ENCODE assay signal across 26 cellular contexts in genomic region chr16:7504844-7505243, GRCh38.
A peak's percentile ranks its signal among the peaks of the same experiment; 100 is the strongest.
DNase-seq lines count a peak whose midpoint lies in the region; ATAC-seq and TF ChIP-seq lines count a peak whose summit lies in the region.
"Had no signal": no experiment of that assay in that cellular context is flagged by ENCODE, and none has a peak within 500 bp of the region (broad histone marks: within the 10 kb centered on the region; RNA-seq: fewer than 3 reads in every experiment).

No MANE protein-coding gene starts in this region.

- peak overlapping the region; percentile 52 for H3K27ac Mint-ChIP-seq in activated naive CD4-positive, alpha-beta T cell treated with anti-CD3 and anti-CD28 coated beads, Interleukin-2, amount 10 ng/mL, durations not matched to agents 7 days and 5 days
- no peak overlapping the region for H3K27ac Mint-ChIP-seq in activated naive CD4-positive, alpha-beta T cell treated with anti-CD3 and anti-CD28 coated beads, Interleukin-2, amount 50 U/mL, for 72 hours
- H3K27ac Mint-ChIP-seq in naive thymus-derived CD4-positive, alpha-beta T cell, result no peak overlapping the region
- H3K27ac Mint-ChIP-seq: B cell; CD4-positive, alpha-beta T cell; CD8-positive, alpha-beta T cell had no signal

- H3K4me3 ChIP-seq in left ventricle myocardium inferior (no peak overlapping the region), right atrium auricular region (no peak overlapping the region)
- no peak overlapping the region for H3K4me3 ChIP-seq in naive thymus-derived CD4-positive, alpha-beta T cell (ENCODE audit: low read length)
- H3K4me3 ChIP-seq: A549; BLaER1 treated with 17β-estradiol and CSF1 and Interleukin-3, amounts not matched to agents 10 nM and 100 nM; GM12878 had no signal

- H3K9me3 Mint-ChIP-seq in activated naive CD4-positive, alpha-beta T cell treated with anti-CD3 and anti-CD28 coated beads, Interleukin-2, amount 10 ng/mL, durations not matched to agents 7 days and 5 days, result peaks cover 30% of the 10 kb centered on the region
- H3K9me3 Mint-ChIP-seq in activated naive CD4-positive, alpha-beta T cell treated with anti-CD3 and anti-CD28 coated beads, Interleukin-2, amount 50 U/mL, for 72 hours, result peaks cover 12 to 13% of the 10 kb centered on the region in 2 donors
- H3K9me3 Mint-ChIP-seq in naive thymus-derived CD4-positive, alpha-beta T cell, result peaks cover 4 to 21% (median 11%) of the 10 kb centered on the region in 11 donors

- no peak overlapping the region for H3K4me3 Mint-ChIP-seq in activated naive CD4-positive, alpha-beta T cell treated with anti-CD3 and anti-CD28 coated beads, Interleukin-2, amount 10 ng/mL, durations not matched to agents 7 days and 5 days
- H3K4me3 Mint-ChIP-seq in naive thymus-derived CD4-positive, alpha-beta T cell, result no peak overlapping the region
- H3K4me3 Mint-ChIP-seq: B cell; CD4-positive, alpha-beta T cell; CD8-positive, alpha-beta T cell had no signal

- H3K9me3 ChIP-seq in left ventricle myocardium inferior (replicated peaks) (no peaks in the 10 kb centered on the region), right atrium auricular region (no peaks in the 10 kb centered on the region)
- no peaks in the 10 kb centered on the region for H3K9me3 ChIP-seq in naive thymus-derived CD4-positive, alpha-beta T cell (ENCODE audit: control insufficient read depth in 2 of 3, low read length in 3 of 3)
- H3K9me3 ChIP-seq: A549, Caco-2 had no signal

- ATAC-seq in activated naive CD4-positive, alpha-beta T cell treated with anti-CD3 and anti-CD28 coated beads, Interleukin-2, amount 50 U/mL, for 72 hours, result no peak
- peak; percentile 33 for ATAC-seq in Right ventricle myocardium superior (ENCODE audit: poor library complexity)
- ATAC-seq in naive thymus-derived CD4-positive, alpha-beta T cell, result no peak
- ATAC-seq: A549; CD8-positive, alpha-beta T cell; GM12878 had no signal

- no peaks in the 10 kb centered on the region for H3K36me3 Mint-ChIP-seq in activated naive CD4-positive, alpha-beta T cell treated with anti-CD3 and anti-CD28 coated beads, Interleukin-2, amount 10 ng/mL, durations not matched to agents 7 days and 5 days
- H3K36me3 Mint-ChIP-seq in activated naive CD4-positive, alpha-beta T cell treated with anti-CD3 and anti-CD28 coated beads, Interleukin-2, amount 50 U/mL, for 72 hours, result peaks cover 1% of the 10 kb centered on the region in 2 donors
- peaks cover 0 to 3% (median 0%) of the 10 kb centered on the region in 5 donors for H3K36me3 Mint-ChIP-seq in naive thymus-derived CD4-positive, alpha-beta T cell
- H3K36me3 Mint-ChIP-seq: CD8-positive, alpha-beta T cell had no signal

- peaks cover 37% of the 10 kb centered on the region for H3K4me1 ChIP-seq in left ventricle myocardium inferior
- H3K4me1 ChIP-seq in right atrium auricular region, result no peaks in the 10 kb centered on the region
- H3K4me1 ChIP-seq in naive thymus-derived CD4-positive, alpha-beta T cell (ENCODE audit: control insufficient read depth in 2 of 2, insufficient read depth in 2 of 2, low read length in 2 of 2), result no peaks in the 10 kb centered on the region
- H3K4me1 ChIP-seq: A549, Caco-2 had no signal

- H3K4me1 Mint-ChIP-seq in activated naive CD4-positive, alpha-beta T cell treated with anti-CD3 and anti-CD28 coated beads, Interleukin-2, amount 10 ng/mL, durations not matched to agents 7 days and 5 days, result no peaks in the 10 kb centered on the region
- H3K4me1 Mint-ChIP-seq in naive thymus-derived CD4-positive, alpha-beta T cell, result no peaks in the 10 kb centered on the region
- H3K4me1 Mint-ChIP-seq: B cell had no signal

- H3K27ac ChIP-seq in left ventricle myocardium inferior (replicated peaks) (peak overlapping the region; percentile 54), right atrium auricular region (no peak overlapping the region), temporal lobe (ENCODE audit: low read depth, low read length) (peak overlapping the region; percentile 50)
- H3K27ac ChIP-seq in naive thymus-derived CD4-positive, alpha-beta T cell (ENCODE audit: low read depth, low read length), result no peak overlapping the region
- H3K27ac ChIP-seq: 22Rv1; A549; BLaER1 treated with 17β-estradiol and CSF1 and Interleukin-3, amounts not matched to agents 10 nM and 100 nM; C4-2B had no signal

- POLR2A ChIA-PET in naive thymus-derived CD4-positive, alpha-beta T cell (lab: Charles Lee), result no interaction called here

- H3K27me3 ChIP-seq in left ventricle myocardium inferior (ENCODE audit: low read depth) (no peaks in the 10 kb centered on the region), right atrium auricular region (no peaks in the 10 kb centered on the region)
- no peaks in the 10 kb centered on the region for H3K27me3 ChIP-seq in naive thymus-derived CD4-positive, alpha-beta T cell (ENCODE audit: control insufficient read depth in 2 of 2, insufficient read depth in 2 of 2, low read length in 2 of 2)
- H3K27me3 ChIP-seq: BLaER1 treated with 17β-estradiol and CSF1 and Interleukin-3, amounts not matched to agents 10 nM and 100 nM had no signal

- H3K36me3 ChIP-seq in left ventricle myocardium inferior (no peaks in the 10 kb centered on the region), right atrium auricular region (no peaks in the 10 kb centered on the region)
- H3K36me3 ChIP-seq in naive thymus-derived CD4-positive, alpha-beta T cell (ENCODE audit: control insufficient read depth in 2 of 3, insufficient read depth in 3 of 3, low read length in 3 of 3), result no peaks in the 10 kb centered on the region
- H3K36me3 ChIP-seq: BLaER1 treated with 17β-estradiol and CSF1 and Interleukin-3, amounts not matched to agents 10 nM and 100 nM had no signal

- intact Hi-C loops in Right ventricle myocardium superior (cut with DNase I), result no loop called here
- intact Hi-C loops in cardiac septum (cut with DNase I), result loop anchor here (10.0 kb wide), 2 partner anchors 100 to 160 kb away; no protein-coding TSS in a partner anchor
- intact Hi-C loops in left ventricle myocardium inferior (cut with micrococcal nuclease), result no loop called here
- intact Hi-C loops in naive thymus-derived CD4-positive, alpha-beta T cell (cut with micrococcal nuclease), result no loop called here

- H3K27me3 Mint-ChIP-seq in activated naive CD4-positive, alpha-beta T cell treated with anti-CD3 and anti-CD28 coated beads, Interleukin-2, amount 10 ng/mL, durations not matched to agents 7 days and 5 days, result no peaks in the 10 kb centered on the region
- H3K27me3 Mint-ChIP-seq in naive thymus-derived CD4-positive, alpha-beta T cell, result no peaks in the 10 kb centered on the region
- H3K27me3 Mint-ChIP-seq: B cell; CD4-positive, alpha-beta T cell had no signal

- DNase-seq in activated naive CD4-positive, alpha-beta T cell treated with anti-CD3 and anti-CD28 coated beads, Interleukin-2, amount 10 ng/mL, durations not matched to agents 7 days and 5 days, result no peak
- no peak for DNase-seq in activated naive CD4-positive, alpha-beta T cell treated with anti-CD3 and anti-CD28 coated beads, Interleukin-2, amount 50 U/mL, for 72 hours (ENCODE audit: low spot score in 2 of 2)
- no peak for DNase-seq in Right ventricle myocardium superior
- DNase-seq in cardiac septum (ENCODE audit: low spot score), result no peak
- no peak for DNase-seq in left ventricle myocardium inferior
- no peak for DNase-seq in right atrium auricular region (ENCODE audit: low spot score)
- DNase-seq in naive thymus-derived CD4-positive, alpha-beta T cell, result no peak
- DNase-seq: AML-193; Caco-2; Calu3; CD4-positive, alpha-beta T cell; CD8-positive, alpha-beta T cell; DMS 273 treated with DMSO at 0.1 percent for 48 hours; DMS153; DMS53; DMS79; DND-41; EL; GDM1 had no signal

- CTCF ChIA-PET in activated naive CD4-positive, alpha-beta T cell treated with anti-CD3 and anti-CD28 coated beads, Interleukin-2, amount 10 ng/mL, durations not matched to agents 7 days and 5 days (lab: Charles Lee), result no interaction called here
- CTCF ChIA-PET in naive thymus-derived CD4-positive, alpha-beta T cell (lab: Charles Lee), result no interaction called here

- no peak for TF ChIP-seq CTCF in left ventricle myocardium inferior (IDR thresholded peaks at IDR 0.05; ENCODE audit: borderline replicate concordance)
- no peak for TF ChIP-seq CTCF in right atrium auricular region (IDR thresholded peaks at IDR 0.05)

Comparison
In these comparisons a context has a peak if more than half of its experiments do, and no peak if none do; other contexts are left out.
1. H3K27ac ChIP-seq: peak in left ventricle myocardium inferior (single experiment) and temporal lobe (single experiment); none in right atrium auricular region (0 of 2) and naive thymus-derived CD4-positive, alpha-beta T cell (single experiment).